In genomic region chr6:47383360-47383759, GRCh38 we compare ENCODE assay signal across 7 cellular contexts.
"Had no signal": no experiment of that assay in that cellular context is flagged by ENCODE, and none has a peak within 500 bp of the region (broad histone marks: within the 10 kb centered on the region; RNA-seq: fewer than 3 reads in every experiment).

No MANE protein-coding gene starts in this region.

- H3K27ac ChIP-seq: HL-60, KMS-11 had no signal

- H3K4me2 ChIP-seq: KMS-11 had no signal

- ATAC-seq: HepG2 had no signal

- H3K9ac ChIP-seq: KMS-11 had no signal

- DNase-seq: IMR-90, KBM-7, KG1 had no signal

- FAIRE-seq: HepG2, HTR-8/SVneo had no signal
